In the genomic region with DNA sequence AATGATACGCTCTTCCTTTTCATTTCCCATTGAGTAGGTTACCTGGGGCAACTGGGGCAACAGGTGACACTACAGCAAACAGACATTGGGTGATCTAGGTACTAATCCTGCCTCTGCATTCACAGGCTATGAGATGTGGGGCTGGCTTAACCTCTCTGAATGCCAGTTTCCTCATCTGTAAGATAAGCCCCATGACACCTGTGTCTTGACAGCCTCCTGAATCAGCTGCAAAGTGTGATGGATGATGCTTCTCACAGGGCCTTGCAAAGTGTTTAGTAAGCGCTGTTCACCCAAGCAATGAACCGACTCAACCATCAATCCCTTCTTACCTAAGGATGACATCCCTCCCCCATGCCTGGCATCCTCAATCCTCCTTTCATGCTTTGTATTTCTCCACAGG, we compare ENCODE assay signal across 23 cellular contexts.
"Had no signal": no experiment of that assay in that cellular context is flagged by ENCODE, and none has a peak within 500 bp of the region (broad histone marks: within the 10 kb centered on the region; RNA-seq: fewer than 3 reads in every experiment).

No MANE protein-coding gene starts in this region.

- ATAC-seq: left colon; mucosa of descending colon; naive thymus-derived CD4-positive, alpha-beta T cell; natural killer cell treated with Interleukin-12 subunit alpha and Interleukin-12 subunit beta and Interleukin-15 and Interleukin-18, amount 100 ng/mL, for 72 hours; right lobe of liver; stimulated activated naive B cell treated with anti-CD40 and anti-IgM and Interleukin-4, amounts not matched to agents 10 μg/mL and 1 μg/mL and 100 μg/mL, for 72 hours; stimulated activated naive CD8-positive, alpha-beta T cell treated with anti-CD3 and anti-CD28 coated beads, Interleukin-15, Interleukin-2, amounts not matched to agents 100 U/mL and 50 U/mL, for 24 hours; upper lobe of right lung had no signal

- DNase-seq: hypothalamus; immature natural killer cell; kidney; left colon; left ventricle myocardium inferior; mesendoderm; midbrain; mucosa of descending colon; naive thymus-derived CD4-positive, alpha-beta T cell; ovary; right lobe of liver; stimulated activated CD4-positive, alpha-beta T cell treated with anti-CD3 and anti-CD28 coated beads, Interleukin-1b, Interleukin-23, amount 100 ng/mL, for 48 hours; stimulated activated CD4-positive, alpha-beta T cell treated with anti-CD3 and anti-CD28 coated beads, Interleukin-2, amount 100 ng/mL, for 48 hours; stimulated activated CD4-positive, alpha-beta T cell treated with anti-CD3 and anti-CD28 coated beads, Interleukin-4, amount 100 ng/mL, for 4 hours; stimulated activated CD8-positive, alpha-beta memory T cell treated with anti-CD3 and anti-CD28 coated beads, Interleukin-4, amount 100 ng/mL, for 48 hours; stimulated activated naive B cell treated with anti-CD40 and anti-IgM and Interleukin-4, amounts not matched to agents 10 μg/mL and 1 μg/mL and 100 μg/mL, for 72 hours; stimulated activated naive CD8-positive, alpha-beta T cell treated with anti-CD3 and anti-CD28 coated beads, Interleukin-15, Interleukin-2, amounts not matched to agents 100 U/mL and 50 U/mL, for 24 hours; stomach; testis; thyroid gland; transverse colon; upper lobe of right lung had no signal
